Comparison of ENCODE assay signal across 15 cellular contexts in the genomic region with DNA sequence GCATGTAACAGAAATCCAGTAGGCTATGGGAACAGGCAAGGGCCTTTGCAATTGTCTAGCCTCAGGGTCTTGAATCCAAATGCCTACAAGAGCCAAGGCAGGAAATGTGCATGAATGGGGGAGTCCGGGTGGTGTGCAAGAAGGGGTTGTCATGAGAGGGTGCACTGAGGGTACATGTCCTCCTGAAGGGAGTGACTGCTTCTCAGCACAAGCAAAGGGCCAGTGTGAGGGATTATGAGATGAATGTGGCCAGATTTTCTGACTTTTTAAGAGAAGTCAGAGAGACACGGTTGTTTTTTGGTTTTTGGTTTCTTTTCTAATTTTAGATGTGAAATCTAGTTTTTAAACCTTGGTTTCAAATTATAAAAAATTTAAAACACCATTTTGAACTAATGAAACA.
DNase-seq lines count a peak whose midpoint lies in the region; ATAC-seq and TF ChIP-seq lines count a peak whose summit lies in the region.
"Had no signal": no experiment of that assay in that cellular context is flagged by ENCODE, and none has a peak within 500 bp of the region (broad histone marks: within the 10 kb centered on the region; RNA-seq: fewer than 3 reads in every experiment).

No MANE protein-coding gene starts in this region.

- no peaks in the 10 kb centered on the region for H3K36me3 Mint-ChIP-seq in activated naive CD4-positive, alpha-beta T cell treated with anti-CD3 and anti-CD28 coated beads, Interleukin-2, amount 10 ng/mL, durations not matched to agents 7 days and 5 days
- H3K36me3 Mint-ChIP-seq: stimulated activated effector memory CD8-positive, alpha-beta T cell treated with anti-CD3 and anti-CD28 coated beads, Interleukin-12 subunit alpha, Interleukin-12 subunit beta, amount 100 ng/mL, for 72 hours had no signal

- peak; percentile 62 for ATAC-seq in GM19324 (IDR thresholded peaks at IDR 0.05; ENCODE audit: low FRiP score, unreplicated experiment)
- ATAC-seq in HG02588 (IDR thresholded peaks at IDR 0.05; ENCODE audit: unreplicated experiment), result peak; percentile 64
- ATAC-seq in HG03354 (IDR thresholded peaks at IDR 0.05; ENCODE audit: poor library complexity, severe bottlenecking, unreplicated experiment), result peak; percentile 46
- ATAC-seq: K562 had no signal

- H3K4me3 Mint-ChIP-seq in activated naive CD4-positive, alpha-beta T cell treated with anti-CD3 and anti-CD28 coated beads, Interleukin-2, amount 10 ng/mL, durations not matched to agents 7 days and 5 days, result no peak overlapping the region
- H3K4me3 Mint-ChIP-seq: stimulated activated effector memory CD8-positive, alpha-beta T cell treated with anti-CD3 and anti-CD28 coated beads, Interleukin-12 subunit alpha, Interleukin-12 subunit beta, amount 100 ng/mL, for 72 hours had no signal

- no peak for TF ChIP-seq CTCF in GM10266 (IDR thresholded peaks at IDR 0.05; ENCODE audit: control insufficient read depth, insufficient read depth, low read depth, missing control alignments)

- no peaks in the 10 kb centered on the region for H3K9me3 Mint-ChIP-seq in activated naive CD4-positive, alpha-beta T cell treated with anti-CD3 and anti-CD28 coated beads, Interleukin-2, amount 10 ng/mL, durations not matched to agents 7 days and 5 days
- H3K9me3 Mint-ChIP-seq: stimulated activated effector memory CD8-positive, alpha-beta T cell treated with anti-CD3 and anti-CD28 coated beads, Interleukin-12 subunit alpha, Interleukin-12 subunit beta, amount 100 ng/mL, for 72 hours had no signal

- H3K4me1 Mint-ChIP-seq in activated naive CD4-positive, alpha-beta T cell treated with anti-CD3 and anti-CD28 coated beads, Interleukin-2, amount 10 ng/mL, durations not matched to agents 7 days and 5 days, result no peaks in the 10 kb centered on the region

- DNase-seq in GM10266 (ENCODE audit: extremely low spot score) (peak; percentile 28), cerebellar nuclear complex (lab: John Stamatoyannopoulos, UW) (no peak), NCI-H1694 treated with DMSO at 0.1 percent for 48 hours (lab: John Stamatoyannopoulos, UW) (no peak), hepatic stellate cell (ENCODE audit: low spot score) (no peak)
- DNase-seq in activated naive CD4-positive, alpha-beta T cell treated with anti-CD3 and anti-CD28 coated beads, Interleukin-2, amount 10 ng/mL, durations not matched to agents 7 days and 5 days, result no peak
- DNase-seq: activated CD8-positive, alpha-beta memory T cell treated with anti-CD3 and anti-CD28 coated beads, Interleukin-2, amount 50 U/mL, for 48 hours; anterior cingulate cortex; effector CD8-positive, alpha-beta T cell; NCI-H345; nucleus accumbens had no signal

- peaks cover 15% of the 10 kb centered on the region for H3K27me3 Mint-ChIP-seq in activated naive CD4-positive, alpha-beta T cell treated with anti-CD3 and anti-CD28 coated beads, Interleukin-2, amount 10 ng/mL, durations not matched to agents 7 days and 5 days

- CTCF ChIA-PET in activated naive CD4-positive, alpha-beta T cell treated with anti-CD3 and anti-CD28 coated beads, Interleukin-2, amount 10 ng/mL, durations not matched to agents 7 days and 5 days (lab: Charles Lee), result no interaction called here

- no peak overlapping the region for H3K27ac Mint-ChIP-seq in activated naive CD4-positive, alpha-beta T cell treated with anti-CD3 and anti-CD28 coated beads, Interleukin-2, amount 10 ng/mL, durations not matched to agents 7 days and 5 days
- H3K27ac Mint-ChIP-seq: stimulated activated effector memory CD8-positive, alpha-beta T cell treated with anti-CD3 and anti-CD28 coated beads, Interleukin-12 subunit alpha, Interleukin-12 subunit beta, amount 100 ng/mL, for 72 hours had no signal
